Comparison of ENCODE assay signal across 2 cellular contexts in genomic region chr9:131095666-131096489, GRCh38.
A peak's percentile ranks its signal among the peaks of the same experiment; 100 is the strongest.
TF ChIP-seq lines count a peak whose summit lies in the region.

No MANE protein-coding gene starts in this region.

TF ChIP-seq in GM23338, 12 proteins besides CTCF, POLR2A, EP300 and RAD21:
- TF ChIP-seq ZNF114 (CRISPR knock-in tag; IDR thresholded peaks at IDR 0.05) (no peak), CREB1 (CRISPR knock-in tag; IDR thresholded peaks at IDR 0.05; ENCODE audit: low read depth) (no peak), EZH2 (IDR thresholded peaks at IDR 0.05; ENCODE audit: low read depth, unreplicated experiment) (no peak), ETS1 (IDR thresholded peaks at IDR 0.05) (no peak), JUNB (IDR thresholded peaks at IDR 0.05; ENCODE audit: unreplicated experiment) (no peak), STAT1 (IDR thresholded peaks at IDR 0.05; ENCODE audit: unreplicated experiment) (no peak), EZH2phosphoT487 (IDR thresholded peaks at IDR 0.05; ENCODE audit: unreplicated experiment) (no peak), ZNF331 (CRISPR knock-in tag; IDR thresholded peaks at IDR 0.05; ENCODE audit: low read depth) (no peak), ZNF462 (CRISPR knock-in tag; IDR thresholded peaks at IDR 0.05) (no peak), POLR2AphosphoS5 (IDR thresholded peaks at IDR 0.05; ENCODE audit: low read depth) (no peak), REST (IDR thresholded peaks at IDR 0.05; ENCODE audit: unreplicated experiment) (no peak), NANOG (IDR thresholded peaks at IDR 0.05; ENCODE audit: borderline replicate concordance) (no peak)
TF ChIP-seq in GM23338: peak in this region for 0.

TF ChIP-seq in H1, 55 proteins besides CTCF, POLR2A, EP300 and RAD21:
- TF ChIP-seq RXRA (IDR thresholded peaks at IDR 0.05; ENCODE audit: insufficient read depth, low read depth, low read length): 0 out of 2 replicates have a peak, but pooled peaks have one; percentile 32
- TF ChIP-seq NANOG (IDR thresholded peaks at IDR 0.05; ENCODE audit: insufficient read depth, low read depth, low read length, poor library complexity, severe bottlenecking): peak; percentile 60
- TF ChIP-seq EGR1 (IDR thresholded peaks at IDR 0.05; ENCODE audit: borderline replicate concordance, low read depth, low read length): no peak
- TF ChIP-seq ASH2L (IDR thresholded peaks at IDR 0.05; ENCODE audit: low read length): peak; percentile 21
- TF ChIP-seq MAX (IDR thresholded peaks at IDR 0.05): peak; percentile 36; the same call in 1 of the 2 replicates
- peak; percentile 16; the same call in 1 of the 2 replicates for TF ChIP-seq TBP (IDR thresholded peaks at IDR 0.05; ENCODE audit: low read depth, low read length)
- no peak for TF ChIP-seq SAP30 (IDR thresholded peaks at IDR 0.05; ENCODE audit: insufficient read depth, insufficient replicate concordance, low read length)
- TF ChIP-seq CREB1 (IDR thresholded peaks at IDR 0.05): 0 out of 2 replicates have a peak, but pooled peaks have one; percentile 23
